ENCODE assay signal across 21 cellular contexts in the genomic region with DNA sequence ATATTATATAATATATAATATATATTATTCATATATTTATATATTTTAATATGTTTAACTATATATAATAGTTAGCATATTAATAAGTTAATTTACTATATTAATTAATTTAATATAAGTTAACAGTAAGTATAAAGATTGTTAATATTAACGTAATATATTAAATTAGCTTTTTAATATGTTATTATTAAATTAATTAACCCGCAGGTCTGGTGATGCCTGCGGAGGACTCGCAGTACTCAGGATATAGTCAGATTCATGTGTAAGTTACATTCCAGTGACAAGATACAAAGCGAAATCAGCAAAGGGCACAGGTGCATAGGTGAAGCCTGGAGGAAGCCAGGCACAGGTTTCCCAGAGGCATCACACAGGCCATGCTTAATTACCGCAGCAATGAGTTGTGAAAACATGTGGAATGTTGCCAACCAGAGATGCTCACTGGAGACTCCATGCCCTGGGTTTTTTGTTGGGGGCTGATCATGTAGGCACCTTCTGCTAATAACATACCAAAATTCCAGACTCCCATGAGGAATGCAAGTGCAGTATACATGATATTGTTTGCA.
"Had no signal": no experiment of that assay in that cellular context is flagged by ENCODE, and none has a peak within 500 bp of the region (broad histone marks: within the 10 kb centered on the region; RNA-seq: fewer than 3 reads in every experiment).

No MANE protein-coding gene starts in this region.

- H3K36me3 Mint-ChIP-seq: activated CD4-positive, alpha-beta memory T cell treated with anti-CD3 and anti-CD28 coated beads for 36 hours; activated naive CD8-positive, alpha-beta T cell; brain; mesothelial cell of epicardium; naive B cell; stimulated activated effector memory CD8-positive, alpha-beta T cell treated with anti-CD3 and anti-CD28 coated beads, Interleukin-12 subunit alpha, Interleukin-12 subunit beta, amount 100 ng/mL, for 72 hours had no signal

- ATAC-seq: activated T-cell treated with anti-CD3 and anti-CD28 coated beads, Interleukin-2, amount 50 U/mL, for 4 hours; right lobe of liver had no signal

- FAIRE-seq: keratinocyte, urothelium cell line had no signal

- H3K9me3 Mint-ChIP-seq: activated CD4-positive, alpha-beta memory T cell treated with anti-CD3 and anti-CD28 coated beads for 36 hours; activated CD4-positive, alpha-beta T cell treated with anti-CD3 and anti-CD28 coated beads, Interleukin-2, amount 10 ng/mL, durations not matched to agents 24 days and 14 days; activated T-cell treated with anti-CD3 and anti-CD28 coated beads, Interleukin-2, amount 50 U/mL, for 4 hours; activated T-helper 2 cell treated with anti-CD3 and anti-CD28 coated beads, Interferon-gamma antibody, Interleukin-2, Interleukin-4, amounts not matched to agents 10 μg/mL and 5 μg/mL and 100 μg/mL, durations not matched to agents 14 hours and 24 hours and 36 hours; mesothelial cell of epicardium; stimulated activated effector memory CD8-positive, alpha-beta T cell treated with anti-CD3 and anti-CD28 coated beads, Interleukin-12 subunit alpha, Interleukin-12 subunit beta, amount 100 ng/mL, for 72 hours; stimulated activated naive CD8-positive, alpha-beta T cell treated with anti-CD3 and anti-CD28 coated beads, Interleukin-15, Interleukin-2, amounts not matched to agents 100 ng/mL and 50 ng/mL, for 24 hours had no signal

- DNase-seq: activated CD4-positive, alpha-beta memory T cell treated with anti-CD3 and anti-CD28 coated beads for 36 hours; activated CD4-positive, alpha-beta T cell treated with anti-CD3 and anti-CD28 coated beads, Interleukin-2, amount 10 ng/mL, durations not matched to agents 24 days and 14 days; activated T-cell treated with anti-CD3 and anti-CD28 coated beads, Interleukin-2, amount 50 U/mL, for 4 hours; cerebellar nuclear complex; colonic mucosa; dorsolateral prefrontal cortex; effector memory CD4-positive, alpha-beta T cell; left cardiac atrium; naive B cell; nephron progenitor cell; right lobe of liver; stimulated activated CD4-positive, alpha-beta T cell treated with anti-CD3 and anti-CD28 coated beads, Interleukin-4, amount 100 ng/mL, for 24 hours; trophoblast cell had no signal

- H3K27ac Mint-ChIP-seq: activated CD4-positive, alpha-beta memory T cell treated with anti-CD3 and anti-CD28 coated beads for 36 hours; activated CD4-positive, alpha-beta T cell treated with anti-CD3 and anti-CD28 coated beads, Interleukin-2, amount 10 ng/mL, durations not matched to agents 24 days and 14 days; activated naive CD8-positive, alpha-beta T cell; activated T-helper 2 cell treated with anti-CD3 and anti-CD28 coated beads, Interferon-gamma antibody, Interleukin-2, Interleukin-4, amounts not matched to agents 10 μg/mL and 5 μg/mL and 100 μg/mL, durations not matched to agents 14 hours and 24 hours and 36 hours; mesothelial cell of epicardium; naive B cell; nephron progenitor cell; stimulated activated effector memory CD8-positive, alpha-beta T cell treated with anti-CD3 and anti-CD28 coated beads, Interleukin-12 subunit alpha, Interleukin-12 subunit beta, amount 100 ng/mL, for 72 hours; stimulated activated naive CD8-positive, alpha-beta T cell treated with anti-CD3 and anti-CD28 coated beads, Interleukin-15, Interleukin-2, amounts not matched to agents 100 ng/mL and 50 ng/mL, for 24 hours had no signal
